ENCODE assay signal across 1 cellular context in the genomic region with DNA sequence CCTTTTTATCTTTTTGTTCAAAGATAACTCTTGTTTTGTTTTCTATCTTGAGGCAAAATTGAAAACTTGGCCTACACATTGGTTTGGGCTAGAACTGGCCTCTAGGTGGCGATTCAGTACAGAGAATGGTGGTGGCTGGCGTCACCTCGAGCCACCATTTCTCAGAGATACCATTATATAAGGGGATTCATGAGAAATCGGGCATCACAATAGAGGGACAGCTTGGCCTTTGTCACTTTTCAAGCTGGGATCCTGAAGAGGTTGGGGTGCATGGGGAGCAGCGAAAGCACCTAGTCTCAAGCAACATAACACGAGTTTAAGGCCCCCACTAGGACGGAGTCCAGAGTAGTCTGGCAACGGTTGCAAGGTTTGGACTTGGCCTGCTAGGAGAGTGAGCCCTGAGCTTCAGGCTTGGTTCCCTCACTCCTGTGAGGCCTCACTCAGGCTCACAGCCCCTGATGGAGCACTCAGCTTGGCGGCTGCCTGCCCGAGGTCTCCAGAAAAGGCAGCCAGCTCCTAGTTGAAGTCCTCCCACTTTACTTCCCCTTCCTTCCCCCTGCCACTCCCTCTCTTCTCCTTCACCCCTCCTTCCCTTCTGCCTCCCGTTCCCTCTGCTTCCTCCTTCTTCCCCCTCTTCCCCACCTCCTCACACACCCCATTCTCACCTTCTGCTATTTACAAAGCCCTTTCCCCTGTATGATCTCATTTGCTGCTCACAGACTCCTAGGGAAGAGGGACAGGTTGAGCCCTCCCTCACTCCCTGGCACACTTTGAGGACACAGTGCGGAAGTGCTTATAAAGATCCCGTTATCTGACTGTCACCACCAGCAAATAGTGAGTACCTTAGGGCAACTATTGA.
TF ChIP-seq lines count a peak whose summit lies in the region.

No MANE protein-coding gene starts in this region.

TF ChIP-seq in K562, 482 proteins besides CTCF, POLR2A, EP300 and RAD21 (continued from another document):
- TF ChIP-seq ZFP30 (CRISPR knock-in tag; IDR thresholded peaks at IDR 0.05; ENCODE audit: borderline replicate concordance) (no peak), BCL6 (CRISPR knock-in tag; IDR thresholded peaks at IDR 0.05) (no peak), SIN3A (IDR thresholded peaks at IDR 0.05; ENCODE audit: borderline replicate concordance in 2 of 2, control insufficient read depth in 1 of 2, low read depth in 2 of 2, low read length in 2 of 2) (no peak), NCOA4 (IDR thresholded peaks at IDR 0.05; ENCODE audit: partially characterized antibody) (no peak), MYBL2 (IDR thresholded peaks at IDR 0.05; ENCODE audit: low read depth) (no peak), MYBL2 (CRISPR knock-in tag; IDR thresholded peaks at IDR 0.05; ENCODE audit: borderline replicate concordance) (no peak), ZNF583 (CRISPR knock-in tag; IDR thresholded peaks at IDR 0.05) (no peak; the same call in 1 of the 2 replicates), JUND (IDR thresholded peaks at IDR 0.05; ENCODE audit: borderline replicate concordance, low read depth, low read length) (peak; percentile 88), JUND (tag; IDR thresholded peaks at IDR 0.05; ENCODE audit: borderline replicate concordance, low read depth, low read length) (peak; percentile 88), ZZZ3 (IDR thresholded peaks at IDR 0.05) (no peak), RHOXF2B (CRISPR knock-in tag; conservative IDR thresholded peaks at IDR 0.05) (no peak), ZFP36 (IDR thresholded peaks at IDR 0.05; ENCODE audit: low read depth, low read length, partially characterized antibody) (no peak), ZKSCAN1 (IDR thresholded peaks at IDR 0.05; ENCODE audit: low read depth, low read length) (no peak), KLF16 (IDR thresholded peaks at IDR 0.05) (peak; percentile 46; the same call in 1 of the 2 replicates), GABPB1 (CRISPR knock-in tag; IDR thresholded peaks at IDR 0.05) (peak; percentile 51; the same call in 1 of the 2 replicates), MAFF (IDR thresholded peaks at IDR 0.05; ENCODE audit: low read length) (no peak), ZNF124 (CRISPR knock-in tag; IDR thresholded peaks at IDR 0.05) (no peak), MXI1 (IDR thresholded peaks at IDR 0.05; ENCODE audit: low read depth, low read length) (no peak), DMBX1 (CRISPR knock-in tag; IDR thresholded peaks at IDR 0.05; ENCODE audit: borderline replicate concordance) (no peak), ZNF121 (CRISPR knock-in tag; conservative IDR thresholded peaks at IDR 0.05) (no peak), SAFB2 (IDR thresholded peaks at IDR 0.05; ENCODE audit: borderline replicate concordance, low read depth, low read length, severe bottlenecking) (no peak), DACH1 (IDR thresholded peaks at IDR 0.05; ENCODE audit: partially characterized antibody) (no peak), ZNF57 (CRISPR knock-in tag; IDR thresholded peaks at IDR 0.05) (no peak), GABPA (tag; conservative IDR thresholded peaks at IDR 0.05; ENCODE audit: low read depth) (peak; percentile 38), CEBPG (CRISPR knock-in tag; IDR thresholded peaks at IDR 0.05) (peak; percentile 44; the same call in 1 of the 2 replicates), CEBPG (tag; conservative IDR thresholded peaks at IDR 0.05 in 1 of 2, IDR thresholded peaks at IDR 0.05 in 1 of 2) (no peak), SRSF1 (IDR thresholded peaks at IDR 0.05; ENCODE audit: low read depth, low read length) (no peak), SETDB1 (IDR thresholded peaks at IDR 0.05; ENCODE audit: low read length) (no peak), BRCA1 (IDR thresholded peaks at IDR 0.05) (no peak), BRCA1 (CRISPR knock-in tag; IDR thresholded peaks at IDR 0.05) (0 out of 2 replicates have a peak, but pooled peaks have one; percentile 33), ARID2 (IDR thresholded peaks at IDR 0.05) (peak; percentile 65; the same call in 1 of the 2 replicates), DIDO1 (tag; IDR thresholded peaks at IDR 0.05; ENCODE audit: low read depth) (no peak), ZNF764 (CRISPR knock-in tag; IDR thresholded peaks at IDR 0.05; ENCODE audit: low read depth) (no peak), ASH1L (IDR thresholded peaks at IDR 0.05; ENCODE audit: borderline replicate concordance, low read depth, partially characterized antibody) (peak; percentile 58), E2F3 (CRISPR knock-in tag; IDR thresholded peaks at IDR 0.05) (peak; percentile 19; the same call in 1 of the 2 replicates), GTF2F1 (IDR thresholded peaks at IDR 0.05; ENCODE audit: low read depth, low read length) (no peak), ZKSCAN8 (CRISPR knock-in tag; IDR thresholded peaks at IDR 0.05) (peak; percentile 30; the same call in 1 of the 2 replicates), PHB2 (IDR thresholded peaks at IDR 0.05; ENCODE audit: low read depth) (peak; percentile 71), ZNF212 (CRISPR knock-in tag; IDR thresholded peaks at IDR 0.05) (no peak), PCBP2 (IDR thresholded peaks at IDR 0.05; ENCODE audit: low read depth, low read length, poor library complexity, severe bottlenecking) (no peak), ZNF444 (CRISPR knock-in tag; IDR thresholded peaks at IDR 0.05) (no peak), OTX1 (CRISPR knock-in tag; IDR thresholded peaks at IDR 0.05) (peak; percentile 98), KAT2B (IDR thresholded peaks at IDR 0.05; ENCODE audit: low read depth, low read length) (no peak)
- TF ChIP-seq, protein P1, sequence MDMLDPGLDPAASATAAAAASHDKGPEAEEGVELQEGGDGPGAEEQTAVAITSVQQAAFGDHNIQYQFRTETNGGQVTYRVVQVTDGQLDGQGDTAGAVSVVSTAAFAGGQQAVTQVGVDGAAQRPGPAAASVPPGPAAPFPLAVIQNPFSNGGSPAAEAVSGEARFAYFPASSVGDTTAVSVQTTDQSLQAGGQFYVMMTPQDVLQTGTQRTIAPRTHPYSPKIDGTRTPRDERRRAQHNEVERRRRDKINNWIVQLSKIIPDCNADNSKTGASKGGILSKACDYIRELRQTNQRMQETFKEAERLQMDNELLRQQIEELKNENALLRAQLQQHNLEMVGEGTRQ (CRISPR knock-in tag; IDR thresholded peaks at IDR 0.05), result no peak
- TF ChIP-seq, protein P2, sequence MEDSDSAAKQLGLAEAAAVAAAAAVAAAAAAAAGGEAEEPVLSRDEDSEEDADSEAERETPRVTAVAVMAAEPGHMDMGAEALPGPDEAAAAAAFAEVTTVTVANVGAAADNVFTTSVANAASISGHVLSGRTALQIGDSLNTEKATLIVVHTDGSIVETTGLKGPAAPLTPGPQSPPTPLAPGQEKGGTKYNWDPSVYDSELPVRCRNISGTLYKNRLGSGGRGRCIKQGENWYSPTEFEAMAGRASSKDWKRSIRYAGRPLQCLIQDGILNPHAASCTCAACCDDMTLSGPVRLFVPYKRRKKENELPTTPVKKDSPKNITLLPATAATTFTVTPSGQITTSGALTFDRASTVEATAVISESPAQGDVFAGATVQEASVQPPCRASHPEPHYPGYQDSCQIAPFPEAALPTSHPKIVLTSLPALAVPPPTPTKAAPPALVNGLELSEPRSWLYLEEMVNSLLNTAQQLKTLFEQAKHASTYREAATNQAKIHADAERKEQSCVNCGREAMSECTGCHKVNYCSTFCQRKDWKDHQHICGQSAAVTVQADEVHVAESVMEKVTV (CRISPR knock-in tag; IDR thresholded peaks at IDR 0.05), result peak; percentile 98
- TF ChIP-seq, protein P3, sequence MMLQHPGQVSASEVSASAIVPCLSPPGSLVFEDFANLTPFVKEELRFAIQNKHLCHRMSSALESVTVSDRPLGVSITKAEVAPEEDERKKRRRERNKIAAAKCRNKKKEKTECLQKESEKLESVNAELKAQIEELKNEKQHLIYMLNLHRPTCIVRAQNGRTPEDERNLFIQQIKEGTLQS (IDR thresholded peaks at IDR 0.05), result peak; percentile 85
- TF ChIP-seq, protein P3 (CRISPR knock-in tag; conservative IDR thresholded peaks at IDR 0.05), result peak; percentile 76; the same call in 1 of the 2 replicates
- TF ChIP-seq, protein P4, sequence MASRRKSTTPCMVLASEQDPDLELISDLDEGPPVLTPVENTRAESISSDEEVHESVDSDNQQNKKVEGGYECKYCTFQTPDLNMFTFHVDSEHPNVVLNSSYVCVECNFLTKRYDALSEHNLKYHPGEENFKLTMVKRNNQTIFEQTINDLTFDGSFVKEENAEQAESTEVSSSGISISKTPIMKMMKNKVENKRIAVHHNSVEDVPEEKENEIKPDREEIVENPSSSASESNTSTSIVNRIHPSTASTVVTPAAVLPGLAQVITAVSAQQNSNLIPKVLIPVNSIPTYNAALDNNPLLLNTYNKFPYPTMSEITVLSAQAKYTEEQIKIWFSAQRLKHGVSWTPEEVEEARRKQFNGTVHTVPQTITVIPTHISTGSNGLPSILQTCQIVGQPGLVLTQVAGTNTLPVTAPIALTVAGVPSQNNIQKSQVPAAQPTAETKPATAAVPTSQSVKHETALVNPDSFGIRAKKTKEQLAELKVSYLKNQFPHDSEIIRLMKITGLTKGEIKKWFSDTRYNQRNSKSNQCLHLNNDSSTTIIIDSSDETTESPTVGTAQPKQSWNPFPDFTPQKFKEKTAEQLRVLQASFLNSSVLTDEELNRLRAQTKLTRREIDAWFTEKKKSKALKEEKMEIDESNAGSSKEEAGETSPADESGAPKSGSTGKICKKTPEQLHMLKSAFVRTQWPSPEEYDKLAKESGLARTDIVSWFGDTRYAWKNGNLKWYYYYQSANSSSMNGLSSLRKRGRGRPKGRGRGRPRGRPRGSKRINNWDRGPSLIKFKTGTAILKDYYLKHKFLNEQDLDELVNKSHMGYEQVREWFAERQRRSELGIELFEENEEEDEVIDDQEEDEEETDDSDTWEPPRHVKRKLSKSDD (conservative IDR thresholded peaks at IDR 0.05; ENCODE audit: low read length), result peak; percentile 85; the same call in 1 of the 2 replicates
- TF ChIP-seq, protein P5, sequence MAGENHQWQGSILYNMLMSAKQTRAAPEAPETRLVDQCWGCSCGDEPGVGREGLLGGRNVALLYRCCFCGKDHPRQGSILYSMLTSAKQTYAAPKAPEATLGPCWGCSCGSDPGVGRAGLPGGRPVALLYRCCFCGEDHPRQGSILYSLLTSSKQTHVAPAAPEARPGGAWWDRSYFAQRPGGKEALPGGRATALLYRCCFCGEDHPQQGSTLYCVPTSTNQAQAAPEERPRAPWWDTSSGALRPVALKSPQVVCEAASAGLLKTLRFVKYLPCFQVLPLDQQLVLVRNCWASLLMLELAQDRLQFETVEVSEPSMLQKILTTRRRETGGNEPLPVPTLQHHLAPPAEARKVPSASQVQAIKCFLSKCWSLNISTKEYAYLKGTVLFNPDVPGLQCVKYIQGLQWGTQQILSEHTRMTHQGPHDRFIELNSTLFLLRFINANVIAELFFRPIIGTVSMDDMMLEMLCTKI (IDR thresholded peaks at IDR 0.05; ENCODE audit: partially characterized antibody), result no peak
- TF ChIP-seq, protein P6, sequence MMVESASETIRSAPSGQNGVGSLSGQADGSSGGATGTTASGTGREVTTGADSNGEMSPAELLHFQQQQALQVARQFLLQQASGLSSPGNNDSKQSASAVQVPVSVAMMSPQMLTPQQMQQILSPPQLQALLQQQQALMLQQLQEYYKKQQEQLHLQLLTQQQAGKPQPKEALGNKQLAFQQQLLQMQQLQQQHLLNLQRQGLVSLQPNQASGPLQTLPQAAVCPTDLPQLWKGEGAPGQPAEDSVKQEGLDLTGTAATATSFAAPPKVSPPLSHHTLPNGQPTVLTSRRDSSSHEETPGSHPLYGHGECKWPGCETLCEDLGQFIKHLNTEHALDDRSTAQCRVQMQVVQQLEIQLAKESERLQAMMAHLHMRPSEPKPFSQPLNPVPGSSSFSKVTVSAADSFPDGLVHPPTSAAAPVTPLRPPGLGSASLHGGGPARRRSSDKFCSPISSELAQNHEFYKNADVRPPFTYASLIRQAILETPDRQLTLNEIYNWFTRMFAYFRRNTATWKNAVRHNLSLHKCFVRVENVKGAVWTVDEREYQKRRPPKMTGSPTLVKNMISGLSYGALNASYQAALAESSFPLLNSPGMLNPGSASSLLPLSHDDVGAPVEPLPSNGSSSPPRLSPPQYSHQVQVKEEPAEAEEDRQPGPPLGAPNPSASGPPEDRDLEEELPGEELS (CRISPR knock-in tag; IDR thresholded peaks at IDR 0.05; ENCODE audit: borderline replicate concordance), result no peak
- TF ChIP-seq, protein P7, sequence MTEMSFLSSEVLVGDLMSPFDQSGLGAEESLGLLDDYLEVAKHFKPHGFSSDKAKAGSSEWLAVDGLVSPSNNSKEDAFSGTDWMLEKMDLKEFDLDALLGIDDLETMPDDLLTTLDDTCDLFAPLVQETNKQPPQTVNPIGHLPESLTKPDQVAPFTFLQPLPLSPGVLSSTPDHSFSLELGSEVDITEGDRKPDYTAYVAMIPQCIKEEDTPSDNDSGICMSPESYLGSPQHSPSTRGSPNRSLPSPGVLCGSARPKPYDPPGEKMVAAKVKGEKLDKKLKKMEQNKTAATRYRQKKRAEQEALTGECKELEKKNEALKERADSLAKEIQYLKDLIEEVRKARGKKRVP (CRISPR knock-in tag; IDR thresholded peaks at IDR 0.05), result peak; percentile 63; the same call in 1 of the 2 replicates
